Comparison of ENCODE assay signal across 7 cellular contexts in genomic region chr16:14400978-14401838, GRCh38.
DNase-seq lines count a peak whose midpoint lies in the region; ATAC-seq and TF ChIP-seq lines count a peak whose summit lies in the region.
"Not testable (repeated sequence)": the region's sequence is repeated elsewhere in the genome, so short reads cannot be mapped to it uniquely, and the experiment has no call there.

No MANE protein-coding gene starts in this region.

- peak overlapping the region in 6 of 11 experiments; percentile 10 to 86 (median 78); a peak in 7 of 22 replicates for H3K27ac ChIP-seq in BLaER1 treated with 17β-estradiol and CSF1 and Interleukin-3, amounts not matched to agents 10 nM and 100 nM
- H3K27ac ChIP-seq in SJCRH30 (peak overlapping the region; percentile 97), thoracic aorta (peak overlapping the region; percentile 80 to 90)
- H3K27ac ChIP-seq in mesendoderm (ENCODE audit: low read depth, low read length); trophoblast cell (ENCODE audit: low read depth, low read length): not testable (repeated sequence)

- not testable (repeated sequence) for H4K12ac ChIP-seq in trophoblast cell (ENCODE audit: low read depth, low read length)

- peak overlapping the region; percentile 19 for H3K4me3 Mint-ChIP-seq in chondrocyte (ENCODE audit: unreplicated experiment)

- DNase-seq in NB4 (ENCODE audit: low read depth) (peak; percentile 45), SJCRH30 (peak; percentile 64 to 75)
- DNase-seq in chondrocyte (ENCODE audit: low spot score); mesendoderm; trophoblast cell; thoracic aorta (ENCODE audit: low spot score): not testable (repeated sequence)

- not testable (repeated sequence) for H3K4me3 ChIP-seq in BLaER1 treated with 17β-estradiol and CSF1 and Interleukin-3, amounts not matched to agents 10 nM and 100 nM; NB4 (ENCODE audit: low read depth, low read length); mesendoderm (ENCODE audit: low read length); trophoblast cell (ENCODE audit: low read depth, low read length)
- H3K4me3 ChIP-seq in SJCRH30 (peak overlapping the region; percentile 31), thoracic aorta (peak overlapping the region; percentile 27)

- H3K79me1 ChIP-seq in mesendoderm (ENCODE audit: low read length) = not testable (repeated sequence)
- peaks cover 19% of the 10 kb centered on the region for H3K79me1 ChIP-seq in trophoblast cell (ENCODE audit: low read length)

- not testable (repeated sequence) for H3K4ac ChIP-seq in mesendoderm (ENCODE audit: low read depth, low read length); trophoblast cell (ENCODE audit: low read depth, low read length)

- not testable (repeated sequence) for H3K23ac ChIP-seq in mesendoderm (ENCODE audit: low read length); trophoblast cell (ENCODE audit: low read length)

- H2BK5ac ChIP-seq in mesendoderm (ENCODE audit: low read length) = not testable (repeated sequence)
- peak overlapping the region; percentile 97 for H2BK5ac ChIP-seq in trophoblast cell (ENCODE audit: low read depth, low read length, poor library complexity)

- not testable (repeated sequence) for H2AFZ ChIP-seq in trophoblast cell (ENCODE audit: insufficient read depth, low read length, poor library complexity)

- no CpG with 5 or more reads among the region's 13 CpGs for WGBS in mesendoderm (ENCODE audit: extremely low coverage, insufficient coverage, low lambda C conversion rate)
- no CpG with 5 or more reads among the region's 13 CpGs for WGBS in trophoblast cell (ENCODE audit: extremely low coverage, insufficient coverage, insufficient read length)

- H3K36me3 Mint-ChIP-seq in chondrocyte (ENCODE audit: low read depth) = not testable (repeated sequence)

- H3K4me1 Mint-ChIP-seq in chondrocyte (ENCODE audit: low read depth) = peaks cover 41% of the 10 kb centered on the region

- H3K27me3 ChIP-seq in BLaER1 treated with 17β-estradiol and CSF1 and Interleukin-3, amounts not matched to agents 10 nM and 100 nM; SJCRH30; mesendoderm (ENCODE audit: insufficient read depth, low read length, poor library complexity); trophoblast cell (ENCODE audit: insufficient read depth, low read length); thoracic aorta (replicated peaks; ENCODE audit: insufficient read depth): not testable (repeated sequence)

- H4K91ac ChIP-seq in trophoblast cell (ENCODE audit: low read depth, low read length) = peak overlapping the region; percentile 97

- H2BK15ac ChIP-seq in mesendoderm (replicated peaks; ENCODE audit: low read depth) = not testable (repeated sequence)

- H3K27me3 Mint-ChIP-seq in chondrocyte (ENCODE audit: low read depth) = not testable (repeated sequence)

- not testable (repeated sequence) for H4K5ac ChIP-seq in mesendoderm (ENCODE audit: low read length)

- H4K8ac ChIP-seq in mesendoderm (ENCODE audit: low read depth, low read length) = not testable (repeated sequence)
- peak overlapping the region; percentile 34 for H4K8ac ChIP-seq in trophoblast cell (ENCODE audit: low read depth, low read length)

- H3K36me3 ChIP-seq in BLaER1 treated with 17β-estradiol and CSF1 and Interleukin-3, amounts not matched to agents 10 nM and 100 nM; SJCRH30; mesendoderm (ENCODE audit: control insufficient read depth, insufficient read depth, low read length); trophoblast cell (ENCODE audit: control insufficient read depth in 1 of 2, insufficient read depth in 2 of 2, low read length in 2 of 2); thoracic aorta: not testable (repeated sequence)

- H3K9ac ChIP-seq in BLaER1 treated with 17β-estradiol and CSF1 and Interleukin-3, amounts not matched to agents 10 nM and 100 nM = peak overlapping the region in 4 of 11 experiments; percentile 14 to 69 (median 56); a peak in 4 of 22 replicates
- H3K9ac ChIP-seq in mesendoderm (ENCODE audit: low read length); trophoblast cell (ENCODE audit: low read length): not testable (repeated sequence)

- not testable (repeated sequence) for H4K20me1 ChIP-seq in BLaER1 treated with 17β-estradiol and CSF1 and Interleukin-3, amounts not matched to agents 10 nM and 100 nM

- not testable (repeated sequence) for H3K9me3 Mint-ChIP-seq in chondrocyte (ENCODE audit: low read depth)

- peak overlapping the region; percentile 49 to 92 (median 81); a peak in 19 of 22 replicates for H3K4me2 ChIP-seq in BLaER1 treated with 17β-estradiol and CSF1 and Interleukin-3, amounts not matched to agents 10 nM and 100 nM
- H3K4me2 ChIP-seq in mesendoderm (ENCODE audit: low read length); trophoblast cell (ENCODE audit: low read length): not testable (repeated sequence)

- not testable (repeated sequence) for TF ChIP-seq CTCF in NB4 (IDR thresholded peaks at IDR 0.05; ENCODE audit: low read depth, low read length); chondrocyte (IDR thresholded peaks at IDR 0.05); thoracic aorta (IDR thresholded peaks at IDR 0.05)

- not testable (repeated sequence) for H2BK120ac ChIP-seq in mesendoderm (ENCODE audit: low read depth, low read length)
- peak overlapping the region; percentile 86 for H2BK120ac ChIP-seq in trophoblast cell (ENCODE audit: insufficient read depth, low read length, poor library complexity)

- peak overlapping the region; percentile 94 for H3K27ac Mint-ChIP-seq in chondrocyte (ENCODE audit: unreplicated experiment)

- not testable (repeated sequence) for H3K79me2 ChIP-seq in mesendoderm (ENCODE audit: control insufficient read depth, insufficient read depth, low read length); trophoblast cell (ENCODE audit: control insufficient read depth, insufficient read depth, low read length, poor library complexity)

- H3K9me3 ChIP-seq in BLaER1 treated with 17β-estradiol and CSF1 and Interleukin-3, amounts not matched to agents 10 nM and 100 nM (replicated peaks in 1 of 11); SJCRH30 (replicated peaks); trophoblast cell (ENCODE audit: insufficient read depth, low read depth, low read length); thoracic aorta: not testable (repeated sequence)

- not testable (repeated sequence) for H2AK5ac ChIP-seq in mesendoderm (ENCODE audit: low read length); trophoblast cell (ENCODE audit: low read length)

- peak overlapping the region; percentile 99 for H2BK12ac ChIP-seq in trophoblast cell (ENCODE audit: low read length)

- peak overlapping the region; percentile 42 for H3K56ac ChIP-seq in mesendoderm (ENCODE audit: low read length)

- not testable (repeated sequence) for H3K18ac ChIP-seq in mesendoderm (ENCODE audit: low read length)
- H3K18ac ChIP-seq in trophoblast cell (ENCODE audit: low read length) = peak overlapping the region; percentile 1

- H3K4me1 ChIP-seq in BLaER1 treated with 17β-estradiol and CSF1 and Interleukin-3, amounts not matched to agents 10 nM and 100 nM = peaks cover 21 to 40% (median 37%) of the 10 kb centered on the region in 10 experiments
- H3K4me1 ChIP-seq in SJCRH30 (peaks cover 16% of the 10 kb centered on the region; the same call in 1 of the 2 replicates), trophoblast cell (ENCODE audit: control insufficient read depth in 1 of 2, insufficient read depth in 2 of 2, low read length in 2 of 2) (peaks cover 19% of the 10 kb centered on the region in 2 experiments), thoracic aorta (ENCODE audit: control insufficient read depth in 1 of 2, low read depth in 2 of 2) (peaks cover 18 to 39% of the 10 kb centered on the region in 2 donors)
- not testable (repeated sequence) for H3K4me1 ChIP-seq in mesendoderm (ENCODE audit: control insufficient read depth, low read depth, low read length)

- not testable (repeated sequence) for TF ChIP-seq POLR2A in NB4 (IDR thresholded peaks at IDR 0.05; ENCODE audit: extremely low read depth, insufficient read length)

- not testable (repeated sequence) for ATAC-seq in thoracic aorta (ENCODE audit: insufficient number of reproducible peaks, low FRiP score, low read depth)

- H3K14ac ChIP-seq in trophoblast cell (ENCODE audit: low read length) = peak overlapping the region; percentile 0
